In the genomic region with DNA sequence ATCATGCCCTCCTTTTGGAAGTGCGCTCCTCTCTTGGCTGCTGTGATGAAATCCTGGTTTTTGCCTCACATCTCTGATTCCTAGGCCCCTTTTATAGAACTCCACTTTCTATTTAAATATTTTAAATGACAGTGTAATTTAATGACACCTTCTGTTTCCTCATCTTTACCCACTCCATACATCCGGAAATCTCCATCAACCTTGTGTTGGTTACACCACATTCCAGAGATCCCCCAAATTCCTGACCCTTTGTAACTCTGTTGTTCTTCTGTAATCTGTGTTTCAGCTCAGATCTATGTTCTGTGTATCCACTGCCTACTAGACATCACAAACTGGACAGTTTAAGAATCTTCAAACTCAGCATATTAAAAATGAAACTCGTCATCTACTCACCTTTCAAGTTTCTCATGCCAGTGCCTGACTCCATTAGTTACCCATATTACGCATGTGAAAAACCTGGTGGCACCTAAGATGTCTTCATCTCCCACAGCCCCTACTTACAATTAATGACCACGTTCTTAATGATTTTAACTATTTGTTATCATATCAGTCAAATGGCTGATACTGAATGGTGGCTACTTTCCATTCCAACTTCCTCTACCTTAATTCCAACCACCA, we compare ENCODE assay signal across 35 cellular contexts. TPM values are rescaled to one million over a fixed set of nuclear protein-coding genes. Genes with fewer than 3 reads are reported as not detected.
DNase-seq lines count a peak whose midpoint lies in the region; ATAC-seq, FAIRE-seq and TF ChIP-seq lines count a peak whose summit lies in the region.
"Had no signal": no experiment of that assay in that cellular context is flagged by ENCODE, and none has a peak within 500 bp of the region (broad histone marks: within the 10 kb centered on the region; RNA-seq: fewer than 3 reads in every experiment).

No MANE protein-coding gene starts in this region.

- POLR2A ChIA-PET in WTC11 (lab: Charles Lee) = no interaction called here

- TF ChIP-seq CTCF in WTC11 (IDR thresholded peaks at IDR 0.05) (no peak), lower lobe of right lung (IDR thresholded peaks at IDR 0.05) (no peak), mucosa of descending colon (IDR thresholded peaks at IDR 0.05) (no peak)

- intact Hi-C loops in lower lobe of right lung (cut with DNase I) (no loop called here), mucosa of descending colon (cut with DNase I, micrococcal nuclease) (no loop called here)

- CTCF ChIA-PET in WTC11 (lab: Charles Lee) = no interaction called here

- H3K4me3 ChIP-seq in lower lobe of right lung (no peak overlapping the region), mucosa of descending colon (no peak overlapping the region)
- H3K4me3 ChIP-seq: A549, dorsolateral prefrontal cortex, esophagus muscularis mucosa, right atrium auricular region, SJSA1, testis had no signal

- H3K36me3 ChIP-seq in lower lobe of right lung (no peaks in the 10 kb centered on the region), mucosa of descending colon (ENCODE audit: low read depth) (no peaks in the 10 kb centered on the region)
- H3K36me3 ChIP-seq: esophagus muscularis mucosa, right atrium auricular region, SJSA1, WERI-Rb-1 had no signal

- H3K9me3 ChIP-seq in lower lobe of right lung (no peaks in the 10 kb centered on the region), mucosa of descending colon (no peaks in the 10 kb centered on the region)
- H3K9me3 ChIP-seq: A549, esophagus muscularis mucosa, right atrium auricular region, SJSA1, testis had no signal

- no peaks in the 10 kb centered on the region for H3K27me3 ChIP-seq in lower lobe of right lung (ENCODE audit: low read depth)
- H3K27me3 ChIP-seq: dorsolateral prefrontal cortex, esophagus muscularis mucosa, right atrium auricular region, SJSA1, testis had no signal

- peaks cover 6% of the 10 kb centered on the region for H3K9me3 Mint-ChIP-seq in activated naive CD8-positive, alpha-beta T cell treated with anti-CD3 and anti-CD28 coated beads, Interleukin-2, amount 50 U/mL, for 24 hours
- H3K9me3 Mint-ChIP-seq in activated naive CD8-positive, alpha-beta T cell treated with anti-CD3 and anti-CD28 coated beads for 36 hours = peaks cover 9% of the 10 kb centered on the region
- H3K9me3 Mint-ChIP-seq in WTC11 = peaks cover 15% of the 10 kb centered on the region
- H3K9me3 Mint-ChIP-seq: CD4-positive, alpha-beta T cell had no signal

- no peak overlapping the region for H3K4me3 Mint-ChIP-seq in activated naive CD8-positive, alpha-beta T cell treated with anti-CD3 and anti-CD28 coated beads, Interleukin-2, amount 50 U/mL, for 24 hours
- H3K4me3 Mint-ChIP-seq in activated naive CD8-positive, alpha-beta T cell treated with anti-CD3 and anti-CD28 coated beads for 36 hours = no peak overlapping the region
- H3K4me3 Mint-ChIP-seq in WTC11 = no peak overlapping the region
- H3K4me3 Mint-ChIP-seq: activated CD4-positive, alpha-beta T cell treated with anti-CD3 and anti-CD28 coated beads, Interleukin-2, amount 10 ng/mL, durations not matched to agents 24 days and 14 days; activated CD8-positive, alpha-beta memory T cell treated with anti-CD3 and anti-CD28 coated beads, Interleukin-2, amount 10 ng/mL, durations not matched to agents 7 days and 5 days; brain; CD4-positive, alpha-beta T cell had no signal

- H3K4me1 Mint-ChIP-seq in activated naive CD8-positive, alpha-beta T cell treated with anti-CD3 and anti-CD28 coated beads, Interleukin-2, amount 50 U/mL, for 24 hours = peaks cover 54% of the 10 kb centered on the region
- peaks cover 40% of the 10 kb centered on the region for H3K4me1 Mint-ChIP-seq in activated naive CD8-positive, alpha-beta T cell treated with anti-CD3 and anti-CD28 coated beads for 36 hours
- peaks cover 45% of the 10 kb centered on the region for H3K4me1 Mint-ChIP-seq in WTC11
- H3K4me1 Mint-ChIP-seq: brain had no signal

- H3K27me3 Mint-ChIP-seq in activated naive CD8-positive, alpha-beta T cell treated with anti-CD3 and anti-CD28 coated beads, Interleukin-2, amount 50 U/mL, for 24 hours = no peaks in the 10 kb centered on the region
- no peaks in the 10 kb centered on the region for H3K27me3 Mint-ChIP-seq in activated naive CD8-positive, alpha-beta T cell treated with anti-CD3 and anti-CD28 coated beads for 36 hours
- no peaks in the 10 kb centered on the region for H3K27me3 Mint-ChIP-seq in WTC11 (ENCODE audit: low read depth)
- H3K27me3 Mint-ChIP-seq: activated CD4-positive, alpha-beta T cell treated with anti-CD3 and anti-CD28 coated beads, Interleukin-2, amount 10 ng/mL, durations not matched to agents 24 days and 14 days; activated CD8-positive, alpha-beta memory T cell treated with anti-CD3 and anti-CD28 coated beads, Interleukin-2, amount 10 ng/mL, durations not matched to agents 7 days and 5 days; brain; CD4-positive, alpha-beta T cell had no signal

- no peak overlapping the region for H3K27ac ChIP-seq in lower lobe of right lung
- H3K27ac ChIP-seq: A549, dorsolateral prefrontal cortex, esophagus muscularis mucosa, right atrium auricular region, SJSA1, testis, WERI-Rb-1 had no signal

- ATAC-seq in activated naive CD8-positive, alpha-beta T cell treated with anti-CD3 and anti-CD28 coated beads, Interleukin-2, amount 50 U/mL, for 24 hours = peak; percentile 33
- ATAC-seq in HG02610 (IDR thresholded peaks at IDR 0.05; ENCODE audit: unreplicated experiment) = peak; percentile 71
- ATAC-seq in WTC11 = peak; percentile 79
- no peak for ATAC-seq in GM19463 (IDR thresholded peaks at IDR 0.05; ENCODE audit: unreplicated experiment)
- ATAC-seq in lower lobe of right lung = no peak
- no peak for ATAC-seq in mucosa of descending colon
- ATAC-seq: A549; activated CD8-positive, alpha-beta memory T cell treated with anti-CD3 and anti-CD28 coated beads, Interleukin-2, amount 10 ng/mL, durations not matched to agents 7 days and 5 days; left ventricle myocardium superior had no signal

- FAIRE-seq in RCC 7860 (lab: Jason Lieb, UNC) = no peak
- FAIRE-seq: A549, endometrium, keratinocyte had no signal

- no peak for DNase-seq in activated naive CD8-positive, alpha-beta T cell treated with anti-CD3 and anti-CD28 coated beads, Interleukin-2, amount 50 U/mL, for 24 hours
- no peak for DNase-seq in activated naive CD8-positive, alpha-beta T cell treated with anti-CD3 and anti-CD28 coated beads for 36 hours
- no peak for DNase-seq in WTC11 (ENCODE audit: low spot score)
- DNase-seq in lower lobe of right lung = no peak
- no peak for DNase-seq in mucosa of descending colon
- DNase-seq in RCC 7860 (ENCODE audit: low spot score) = no peak
- DNase-seq: activated CD4-positive, alpha-beta T cell treated with anti-CD3 and anti-CD28 coated beads, Interleukin-2, amount 10 ng/mL, durations not matched to agents 24 days and 14 days; activated CD8-positive, alpha-beta memory T cell treated with anti-CD3 and anti-CD28 coated beads, Interleukin-2, amount 10 ng/mL, durations not matched to agents 7 days and 5 days; activated naive CD4-positive, alpha-beta T cell treated with Interleukin-2 at 50 U/mL for 16 hours; amniotic stem cell; CD4-positive, alpha-beta T cell; DMS79 treated with DMSO at 0.1 percent for 48 hours; dorsolateral prefrontal cortex; foreskin fibroblast; GDM1; left ventricle myocardium superior; MV-4-11; NCI-H1436 treated with DMSO at 0.1 percent for 48 hours; NCI-H345; NCI-H748 treated with DMSO at 0.1 percent for 48 hours; posterior cingulate gyrus; small intestine; stimulated activated naive CD4-positive, alpha-beta T cell treated with Interleukin-2 at 50 U/mL for 16 hours; T1000; testis; WERI-Rb-1 had no signal

- no peak overlapping the region for H3K27ac Mint-ChIP-seq in activated naive CD8-positive, alpha-beta T cell treated with anti-CD3 and anti-CD28 coated beads, Interleukin-2, amount 50 U/mL, for 24 hours
- H3K27ac Mint-ChIP-seq in activated naive CD8-positive, alpha-beta T cell treated with anti-CD3 and anti-CD28 coated beads for 36 hours = no peak overlapping the region
- H3K27ac Mint-ChIP-seq in WTC11 = no peak overlapping the region
- H3K27ac Mint-ChIP-seq: activated CD4-positive, alpha-beta T cell treated with anti-CD3 and anti-CD28 coated beads, Interleukin-2, amount 10 ng/mL, durations not matched to agents 24 days and 14 days; activated CD8-positive, alpha-beta memory T cell treated with anti-CD3 and anti-CD28 coated beads, Interleukin-2, amount 10 ng/mL, durations not matched to agents 7 days and 5 days; brain had no signal

- H3K36me3 Mint-ChIP-seq in activated naive CD8-positive, alpha-beta T cell treated with anti-CD3 and anti-CD28 coated beads, Interleukin-2, amount 50 U/mL, for 24 hours (ENCODE audit: low read depth) = peaks cover 21% of the 10 kb centered on the region
- peaks cover 21% of the 10 kb centered on the region for H3K36me3 Mint-ChIP-seq in activated naive CD8-positive, alpha-beta T cell treated with anti-CD3 and anti-CD28 coated beads for 36 hours
- H3K36me3 Mint-ChIP-seq in WTC11 = peaks cover 24% of the 10 kb centered on the region

- H3K4me1 ChIP-seq in lower lobe of right lung (no peaks in the 10 kb centered on the region), mucosa of descending colon (ENCODE audit: low read depth) (no peaks in the 10 kb centered on the region)
- H3K4me1 ChIP-seq: A549, SJSA1, testis had no signal

TF ChIP-seq in WTC11, 78 proteins besides CTCF, POLR2A, EP300 and RAD21:
- TF ChIP-seq OVOL2 (CRISPR knock-in tag; IDR thresholded peaks at IDR 0.05; ENCODE audit: borderline replicate concordance) = no peak
- no peak for TF ChIP-seq SMAD4 (CRISPR knock-in tag; IDR thresholded peaks at IDR 0.05)
- TF ChIP-seq, protein P1, sequence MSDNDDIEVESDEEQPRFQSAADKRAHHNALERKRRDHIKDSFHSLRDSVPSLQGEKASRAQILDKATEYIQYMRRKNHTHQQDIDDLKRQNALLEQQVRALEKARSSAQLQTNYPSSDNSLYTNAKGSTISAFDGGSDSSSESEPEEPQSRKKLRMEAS (CRISPR knock-in tag; IDR thresholded peaks at IDR 0.05) = no peak
- TF ChIP-seq, protein P2, sequence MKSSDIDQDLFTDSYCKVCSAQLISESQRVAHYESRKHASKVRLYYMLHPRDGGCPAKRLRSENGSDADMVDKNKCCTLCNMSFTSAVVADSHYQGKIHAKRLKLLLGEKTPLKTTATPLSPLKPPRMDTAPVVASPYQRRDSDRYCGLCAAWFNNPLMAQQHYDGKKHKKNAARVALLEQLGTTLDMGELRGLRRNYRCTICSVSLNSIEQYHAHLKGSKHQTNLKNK (CRISPR knock-in tag; IDR thresholded peaks at IDR 0.05) = no peak
- TF ChIP-seq PRRX2 (CRISPR knock-in tag; IDR thresholded peaks at IDR 0.05) = no peak
TF ChIP-seq in WTC11: peak in this region for 0.

RNA-seq across cellular contexts. Expression of gene PARP8, which starts 25.1 kb away (rescaled TPM):
- total RNA-seq in activated naive CD8-positive, alpha-beta T cell treated with anti-CD3 and anti-CD28 coated beads for 36 hours = 10 to 100 TPM; 41.0 to 43.6 TPM
- total RNA-seq in WTC11 (2021) = 23.2 to 28.5 TPM (median 28.2 TPM) in 3 replicates
- total RNA-seq in lower lobe of right lung = 54.6 TPM
- 10 to 100 TPM in 2 of 3 donors, 1 to 10 TPM in 1; 7.4 to 29.3 (median 20.1) TPM for total RNA-seq in mucosa of descending colon

Comparison
In these comparisons a context has a peak if more than half of its experiments do, and no peak if none do; other contexts are left out.
1. ATAC-seq: peak in activated naive CD8-positive, alpha-beta T cell treated with anti-CD3 and anti-CD28 coated beads, Interleukin-2, amount 50 U/mL, for 24 hours (single experiment), HG02610 (single experiment) and WTC11 (single experiment); none in GM19463 (single experiment), lower lobe of right lung (0 of 2) and mucosa of descending colon (single experiment).